11 cellular contexts compared by ENCODE assay signal in genomic region chr3:127226946-127227842, GRCh38. TPM values are rescaled to one million over a fixed set of nuclear protein-coding genes. Genes with fewer than 3 reads are reported as not detected.
A peak's percentile ranks its signal among the peaks of the same experiment; 100 is the strongest.
DNase-seq lines count a peak whose midpoint lies in the region; TF ChIP-seq lines count a peak whose summit lies in the region.
"Had no signal": no experiment of that assay in that cellular context is flagged by ENCODE, and none has a peak within 500 bp of the region (broad histone marks: within the 10 kb centered on the region; RNA-seq: fewer than 3 reads in every experiment).

No MANE protein-coding gene starts in this region.

- no peak overlapping the region for H3K4me3 ChIP-seq in esophagus muscularis mucosa

- H3K4me1 ChIP-seq in esophagus muscularis mucosa: no peaks in the 10 kb centered on the region

- TF ChIP-seq CTCF in esophagus muscularis mucosa (IDR thresholded peaks at IDR 0.05) (no peak), type B pancreatic cell (conservative IDR thresholded peaks at IDR 0.05) (no peak)

- TF ChIP-seq EP300 in esophagus muscularis mucosa (IDR thresholded peaks at IDR 0.05): no peak

- peaks cover 5% of the 10 kb centered on the region for H3K36me3 Mint-ChIP-seq in activated naive CD4-positive, alpha-beta T cell treated with anti-CD3 and anti-CD28 coated beads for 36 hours (ENCODE audit: low read depth)
- no peaks in the 10 kb centered on the region for H3K36me3 Mint-ChIP-seq in type B pancreatic cell

- DNase-seq in activated naive CD4-positive, alpha-beta T cell treated with anti-CD3 and anti-CD28 coated beads for 36 hours: peak; percentile 73
- no peak for DNase-seq in activated naive CD4-positive, alpha-beta T cell treated with Interleukin-2 at 50 U/mL for 16 hours
- DNase-seq in NCI-H69 (lab: John Stamatoyannopoulos, UW) (peak; percentile 14), esophagus muscularis mucosa (ENCODE audit: extremely low spot score) (peak; percentile 85), type B pancreatic cell (ENCODE audit: extremely low spot score, unreplicated experiment) (no peak), NCI-H1417 (lab: John Stamatoyannopoulos, UW) (no peak), activated gamma-delta T cell (lab: John Stamatoyannopoulos, UW) (no peak), OCI-M1 (lab: John Stamatoyannopoulos, UW) (no peak)
- DNase-seq: AML-193, hippocampal formation had no signal

- WGBS in esophagus muscularis mucosa: 42% methylated on average over 14 of the region's 22 CpGs

- H3K4me1 Mint-ChIP-seq in activated naive CD4-positive, alpha-beta T cell treated with anti-CD3 and anti-CD28 coated beads for 36 hours (ENCODE audit: low read depth): peaks cover 17% of the 10 kb centered on the region
- H3K4me1 Mint-ChIP-seq in type B pancreatic cell (ENCODE audit: unreplicated experiment): no peaks in the 10 kb centered on the region

- CTCF ChIA-PET in activated naive CD4-positive, alpha-beta T cell treated with anti-CD3 and anti-CD28 coated beads for 36 hours (lab: Charles Lee): interaction anchor here (0.8 kb wide), 1 partner anchor 320 kb away, joined by 3 read pairs; no protein-coding TSS in a partner anchor

- peaks cover 0 to 44% (median 0%) of the 10 kb centered on the region in 4 donors for H3K27me3 ChIP-seq in esophagus muscularis mucosa

- H3K9me3 Mint-ChIP-seq in activated naive CD4-positive, alpha-beta T cell treated with anti-CD3 and anti-CD28 coated beads for 36 hours: peaks cover 24% of the 10 kb centered on the region
- no peaks in the 10 kb centered on the region for H3K9me3 Mint-ChIP-seq in type B pancreatic cell

- intact Hi-C loops in activated naive CD4-positive, alpha-beta T cell treated with anti-CD3 and anti-CD28 coated beads for 36 hours (cut with micrococcal nuclease): no loop called here
- intact Hi-C loops in esophagus muscularis mucosa (cut with DNase I): no loop called here

- H3K27me3 Mint-ChIP-seq in activated naive CD4-positive, alpha-beta T cell treated with anti-CD3 and anti-CD28 coated beads for 36 hours (ENCODE audit: low read depth): peaks cover 6% of the 10 kb centered on the region
- H3K27me3 Mint-ChIP-seq in type B pancreatic cell: peaks cover 10% of the 10 kb centered on the region

- peak overlapping the region; percentile 57 for H3K4me3 Mint-ChIP-seq in activated naive CD4-positive, alpha-beta T cell treated with anti-CD3 and anti-CD28 coated beads for 36 hours
- peak overlapping the region; percentile 32 for H3K4me3 Mint-ChIP-seq in type B pancreatic cell

- H3K9me3 ChIP-seq in esophagus muscularis mucosa: peaks cover 0 to 43% (median 17%) of the 10 kb centered on the region in 4 donors

- H3K27ac Mint-ChIP-seq in activated naive CD4-positive, alpha-beta T cell treated with anti-CD3 and anti-CD28 coated beads for 36 hours: no peak overlapping the region
- no peak overlapping the region for H3K27ac Mint-ChIP-seq in type B pancreatic cell

- no peak overlapping the region for H3K27ac ChIP-seq in esophagus muscularis mucosa (replicated peaks in 1 of 4)

- no peak for TF ChIP-seq POLR2A in esophagus muscularis mucosa (IDR thresholded peaks at IDR 0.05; ENCODE audit: low read depth)

- no peaks in the 10 kb centered on the region for H3K36me3 ChIP-seq in esophagus muscularis mucosa

RNA-seq across cellular contexts. Expression of gene PRR23E, which starts 34.3 kb away (rescaled TPM):
- not detected for total RNA-seq in activated naive CD4-positive, alpha-beta T cell treated with anti-CD3 and anti-CD28 coated beads for 36 hours
- total RNA-seq in esophagus muscularis mucosa: not detected
- total RNA-seq in type B pancreatic cell (ENCODE audit: low replicate concordance): not detected in 2 replicates
- total RNA-seq: OCI-LY7 had no signal

Comparison
In these comparisons a context has a peak if more than half of its experiments do, and no peak if none do; other contexts are left out.
1. DNase-seq: peak in activated naive CD4-positive, alpha-beta T cell treated with anti-CD3 and anti-CD28 coated beads for 36 hours (single experiment), NCI-H69 (single experiment) and esophagus muscularis mucosa (single experiment); none in activated naive CD4-positive, alpha-beta T cell treated with Interleukin-2 at 50 U/mL for 16 hours (single experiment), type B pancreatic cell (single experiment), NCI-H1417 (0 of 3), activated gamma-delta T cell (single experiment) and OCI-M1 (single experiment).